ENCODE assay signal across 1 cellular context in the genomic region with DNA sequence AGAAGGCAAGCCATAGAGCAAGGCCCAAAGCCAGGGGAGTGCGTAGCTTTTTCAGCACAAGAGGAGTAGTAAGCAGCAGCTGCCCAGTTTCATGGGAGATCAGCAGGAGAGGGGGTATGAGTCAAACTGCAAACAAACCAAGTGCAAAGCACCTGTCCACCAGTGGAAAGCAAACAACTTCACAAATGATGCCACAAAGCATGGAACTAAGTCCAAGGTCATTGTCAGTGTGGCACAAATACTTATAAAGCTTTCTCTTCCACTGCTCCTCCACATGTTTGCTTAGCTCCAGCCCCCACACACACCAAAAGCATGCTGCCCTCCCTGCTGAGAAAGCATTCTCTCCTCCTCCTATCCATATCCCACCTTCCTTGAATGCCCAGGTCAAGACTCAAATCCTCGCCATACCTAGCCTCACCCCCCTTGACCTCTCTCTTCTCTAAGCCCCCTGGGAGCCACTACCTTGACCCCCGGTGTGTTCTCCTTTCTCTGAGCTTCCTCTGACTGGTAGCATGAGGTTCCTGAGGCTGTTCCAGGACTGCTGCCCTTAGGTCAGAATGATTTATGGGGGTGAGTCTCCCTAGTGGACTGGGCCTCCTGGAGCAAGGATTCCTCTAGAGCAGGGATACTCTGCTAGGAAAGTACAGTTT.
TF ChIP-seq lines count a peak whose summit lies in the region.

No MANE protein-coding gene starts in this region.

TF ChIP-seq in HepG2, 621 proteins besides CTCF, POLR2A, EP300 and RAD21 (continued from another document and continues in another):
- no peak for TF ChIP-seq ZSCAN22 (CRISPR knock-in tag; IDR thresholded peaks at IDR 0.05)
- no peak for TF ChIP-seq TCF12 (IDR thresholded peaks at IDR 0.05)
- peak; percentile 93 for TF ChIP-seq TCF12 (CRISPR knock-in tag; IDR thresholded peaks at IDR 0.05)
- no peak for TF ChIP-seq POLR2G (IDR thresholded peaks at IDR 0.05; ENCODE audit: low read depth, low read length)
- TF ChIP-seq ZNF773 (CRISPR knock-in tag; IDR thresholded peaks at IDR 0.05; ENCODE audit: borderline replicate concordance): no peak
- no peak for TF ChIP-seq FOXM1 (CRISPR knock-in tag; IDR thresholded peaks at IDR 0.05)
- TF ChIP-seq, protein P1, sequence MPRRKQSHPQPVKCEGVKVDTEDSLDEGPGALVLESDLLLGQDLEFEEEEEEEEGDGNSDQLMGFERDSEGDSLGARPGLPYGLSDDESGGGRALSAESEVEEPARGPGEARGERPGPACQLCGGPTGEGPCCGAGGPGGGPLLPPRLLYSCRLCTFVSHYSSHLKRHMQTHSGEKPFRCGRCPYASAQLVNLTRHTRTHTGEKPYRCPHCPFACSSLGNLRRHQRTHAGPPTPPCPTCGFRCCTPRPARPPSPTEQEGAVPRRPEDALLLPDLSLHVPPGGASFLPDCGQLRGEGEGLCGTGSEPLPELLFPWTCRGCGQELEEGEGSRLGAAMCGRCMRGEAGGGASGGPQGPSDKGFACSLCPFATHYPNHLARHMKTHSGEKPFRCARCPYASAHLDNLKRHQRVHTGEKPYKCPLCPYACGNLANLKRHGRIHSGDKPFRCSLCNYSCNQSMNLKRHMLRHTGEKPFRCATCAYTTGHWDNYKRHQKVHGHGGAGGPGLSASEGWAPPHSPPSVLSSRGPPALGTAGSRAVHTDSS (CRISPR knock-in tag; conservative IDR thresholded peaks at IDR 0.05): no peak
- TF ChIP-seq, protein P2, sequence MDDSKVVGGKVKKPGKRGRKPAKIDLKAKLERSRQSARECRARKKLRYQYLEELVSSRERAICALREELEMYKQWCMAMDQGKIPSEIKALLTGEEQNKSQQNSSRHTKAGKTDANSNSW (CRISPR knock-in tag; IDR thresholded peaks at IDR 0.05; ENCODE audit: borderline replicate concordance): no peak
- peak; percentile 98 for TF ChIP-seq TARDBP (CRISPR knock-in tag; IDR thresholded peaks at IDR 0.05)
- TF ChIP-seq, protein P3, sequence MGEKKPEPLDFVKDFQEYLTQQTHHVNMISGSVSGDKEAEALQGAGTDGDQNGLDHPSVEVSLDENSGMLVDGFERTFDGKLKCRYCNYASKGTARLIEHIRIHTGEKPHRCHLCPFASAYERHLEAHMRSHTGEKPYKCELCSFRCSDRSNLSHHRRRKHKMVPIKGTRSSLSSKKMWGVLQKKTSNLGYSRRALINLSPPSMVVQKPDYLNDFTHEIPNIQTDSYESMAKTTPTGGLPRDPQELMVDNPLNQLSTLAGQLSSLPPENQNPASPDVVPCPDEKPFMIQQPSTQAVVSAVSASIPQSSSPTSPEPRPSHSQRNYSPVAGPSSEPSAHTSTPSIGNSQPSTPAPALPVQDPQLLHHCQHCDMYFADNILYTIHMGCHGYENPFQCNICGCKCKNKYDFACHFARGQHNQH (CRISPR knock-in tag; IDR thresholded peaks at IDR 0.05): peak; percentile 98
- peak; percentile 35 for TF ChIP-seq ZNF629 (CRISPR knock-in tag; conservative IDR thresholded peaks at IDR 0.05)
- TF ChIP-seq, protein P4, sequence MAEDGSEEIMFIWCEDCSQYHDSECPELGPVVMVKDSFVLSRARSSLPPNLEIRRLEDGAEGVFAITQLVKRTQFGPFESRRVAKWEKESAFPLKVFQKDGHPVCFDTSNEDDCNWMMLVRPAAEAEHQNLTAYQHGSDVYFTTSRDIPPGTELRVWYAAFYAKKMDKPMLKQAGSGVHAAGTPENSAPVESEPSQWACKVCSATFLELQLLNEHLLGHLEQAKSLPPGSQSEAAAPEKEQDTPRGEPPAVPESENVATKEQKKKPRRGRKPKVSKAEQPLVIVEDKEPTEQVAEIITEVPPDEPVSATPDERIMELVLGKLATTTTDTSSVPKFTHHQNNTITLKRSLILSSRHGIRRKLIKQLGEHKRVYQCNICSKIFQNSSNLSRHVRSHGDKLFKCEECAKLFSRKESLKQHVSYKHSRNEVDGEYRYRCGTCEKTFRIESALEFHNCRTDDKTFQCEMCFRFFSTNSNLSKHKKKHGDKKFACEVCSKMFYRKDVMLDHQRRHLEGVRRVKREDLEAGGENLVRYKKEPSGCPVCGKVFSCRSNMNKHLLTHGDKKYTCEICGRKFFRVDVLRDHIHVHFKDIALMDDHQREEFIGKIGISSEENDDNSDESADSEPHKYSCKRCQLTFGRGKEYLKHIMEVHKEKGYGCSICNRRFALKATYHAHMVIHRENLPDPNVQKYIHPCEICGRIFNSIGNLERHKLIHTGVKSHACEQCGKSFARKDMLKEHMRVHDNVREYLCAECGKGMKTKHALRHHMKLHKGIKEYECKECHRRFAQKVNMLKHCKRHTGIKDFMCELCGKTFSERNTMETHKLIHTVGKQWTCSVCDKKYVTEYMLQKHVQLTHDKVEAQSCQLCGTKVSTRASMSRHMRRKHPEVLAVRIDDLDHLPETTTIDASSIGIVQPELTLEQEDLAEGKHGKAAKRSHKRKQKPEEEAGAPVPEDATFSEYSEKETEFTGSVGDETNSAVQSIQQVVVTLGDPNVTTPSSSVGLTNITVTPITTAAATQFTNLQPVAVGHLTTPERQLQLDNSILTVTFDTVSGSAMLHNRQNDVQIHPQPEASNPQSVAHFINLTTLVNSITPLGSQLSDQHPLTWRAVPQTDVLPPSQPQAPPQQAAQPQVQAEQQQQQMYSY (CRISPR knock-in tag; IDR thresholded peaks at IDR 0.05): no peak
- TF ChIP-seq KDM1A (CRISPR knock-in tag; IDR thresholded peaks at IDR 0.05): peak; percentile 80
- no peak for TF ChIP-seq ZNF761 (CRISPR knock-in tag; conservative IDR thresholded peaks at IDR 0.05)
- TF ChIP-seq ZNF12 (CRISPR knock-in tag; IDR thresholded peaks at IDR 0.05): no peak
- no peak for TF ChIP-seq ZNF75D (CRISPR knock-in tag; IDR thresholded peaks at IDR 0.05; ENCODE audit: borderline replicate concordance)
- no peak for TF ChIP-seq ZNF33B (CRISPR knock-in tag; IDR thresholded peaks at IDR 0.05)
- no peak for TF ChIP-seq RAD51 (IDR thresholded peaks at IDR 0.05; ENCODE audit: borderline replicate concordance)
- TF ChIP-seq, protein P5, sequence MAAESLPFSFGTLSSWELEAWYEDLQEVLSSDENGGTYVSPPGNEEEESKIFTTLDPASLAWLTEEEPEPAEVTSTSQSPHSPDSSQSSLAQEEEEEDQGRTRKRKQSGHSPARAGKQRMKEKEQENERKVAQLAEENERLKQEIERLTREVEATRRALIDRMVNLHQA (CRISPR knock-in tag; IDR thresholded peaks at IDR 0.05): no peak
- TF ChIP-seq LCORL (IDR thresholded peaks at IDR 0.05): no peak
- TF ChIP-seq LCORL (CRISPR knock-in tag; IDR thresholded peaks at IDR 0.05): peak; percentile 94
- TF ChIP-seq CCDC6 (CRISPR knock-in tag; IDR thresholded peaks at IDR 0.05): peak; percentile 81; the same call in 1 of the 2 replicates
- no peak; the same call in 1 of the 2 replicates for TF ChIP-seq NR1H2 (CRISPR knock-in tag; IDR thresholded peaks at IDR 0.05; ENCODE audit: borderline replicate concordance, low read depth)
- TF ChIP-seq U2AF1 (optimal IDR thresholded peaks at IDR 0.05; ENCODE audit: low read depth, low read length): no peak
- TF ChIP-seq, protein P6, sequence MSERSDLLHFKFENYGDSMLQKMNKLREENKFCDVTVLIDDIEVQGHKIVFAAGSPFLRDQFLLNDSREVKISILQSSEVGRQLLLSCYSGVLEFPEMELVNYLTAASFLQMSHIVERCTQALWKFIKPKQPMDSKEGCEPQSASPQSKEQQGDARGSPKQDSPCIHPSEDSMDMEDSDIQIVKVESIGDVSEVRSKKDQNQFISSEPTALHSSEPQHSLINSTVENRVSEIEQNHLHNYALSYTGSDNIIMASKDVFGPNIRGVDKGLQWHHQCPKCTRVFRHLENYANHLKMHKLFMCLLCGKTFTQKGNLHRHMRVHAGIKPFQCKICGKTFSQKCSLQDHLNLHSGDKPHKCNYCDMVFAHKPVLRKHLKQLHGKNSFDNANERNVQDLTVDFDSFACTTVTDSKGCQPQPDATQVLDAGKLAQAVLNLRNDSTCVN (CRISPR knock-in tag; IDR thresholded peaks at IDR 0.05; ENCODE audit: borderline replicate concordance): peak; percentile 55; the same call in 1 of the 2 replicates
- TF ChIP-seq, protein P7, sequence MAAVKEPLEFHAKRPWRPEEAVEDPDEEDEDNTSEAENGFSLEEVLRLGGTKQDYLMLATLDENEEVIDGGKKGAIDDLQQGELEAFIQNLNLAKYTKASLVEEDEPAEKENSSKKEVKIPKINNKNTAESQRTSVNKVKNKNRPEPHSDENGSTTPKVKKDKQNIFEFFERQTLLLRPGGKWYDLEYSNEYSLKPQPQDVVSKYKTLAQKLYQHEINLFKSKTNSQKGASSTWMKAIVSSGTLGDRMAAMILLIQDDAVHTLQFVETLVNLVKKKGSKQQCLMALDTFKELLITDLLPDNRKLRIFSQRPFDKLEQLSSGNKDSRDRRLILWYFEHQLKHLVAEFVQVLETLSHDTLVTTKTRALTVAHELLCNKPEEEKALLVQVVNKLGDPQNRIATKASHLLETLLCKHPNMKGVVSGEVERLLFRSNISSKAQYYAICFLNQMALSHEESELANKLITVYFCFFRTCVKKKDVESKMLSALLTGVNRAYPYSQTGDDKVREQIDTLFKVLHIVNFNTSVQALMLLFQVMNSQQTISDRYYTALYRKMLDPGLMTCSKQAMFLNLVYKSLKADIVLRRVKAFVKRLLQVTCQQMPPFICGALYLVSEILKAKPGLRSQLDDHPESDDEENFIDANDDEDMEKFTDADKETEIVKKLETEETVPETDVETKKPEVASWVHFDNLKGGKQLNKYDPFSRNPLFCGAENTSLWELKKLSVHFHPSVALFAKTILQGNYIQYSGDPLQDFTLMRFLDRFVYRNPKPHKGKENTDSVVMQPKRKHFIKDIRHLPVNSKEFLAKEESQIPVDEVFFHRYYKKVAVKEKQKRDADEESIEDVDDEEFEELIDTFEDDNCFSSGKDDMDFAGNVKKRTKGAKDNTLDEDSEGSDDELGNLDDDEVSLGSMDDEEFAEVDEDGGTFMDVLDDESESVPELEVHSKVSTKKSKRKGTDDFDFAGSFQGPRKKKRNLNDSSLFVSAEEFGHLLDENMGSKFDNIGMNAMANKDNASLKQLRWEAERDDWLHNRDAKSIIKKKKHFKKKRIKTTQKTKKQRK (IDR thresholded peaks at IDR 0.05; ENCODE audit: low read length): no peak
- peak; percentile 97 for TF ChIP-seq GATAD2A (CRISPR knock-in tag; IDR thresholded peaks at IDR 0.05)
- TF ChIP-seq, protein P8, sequence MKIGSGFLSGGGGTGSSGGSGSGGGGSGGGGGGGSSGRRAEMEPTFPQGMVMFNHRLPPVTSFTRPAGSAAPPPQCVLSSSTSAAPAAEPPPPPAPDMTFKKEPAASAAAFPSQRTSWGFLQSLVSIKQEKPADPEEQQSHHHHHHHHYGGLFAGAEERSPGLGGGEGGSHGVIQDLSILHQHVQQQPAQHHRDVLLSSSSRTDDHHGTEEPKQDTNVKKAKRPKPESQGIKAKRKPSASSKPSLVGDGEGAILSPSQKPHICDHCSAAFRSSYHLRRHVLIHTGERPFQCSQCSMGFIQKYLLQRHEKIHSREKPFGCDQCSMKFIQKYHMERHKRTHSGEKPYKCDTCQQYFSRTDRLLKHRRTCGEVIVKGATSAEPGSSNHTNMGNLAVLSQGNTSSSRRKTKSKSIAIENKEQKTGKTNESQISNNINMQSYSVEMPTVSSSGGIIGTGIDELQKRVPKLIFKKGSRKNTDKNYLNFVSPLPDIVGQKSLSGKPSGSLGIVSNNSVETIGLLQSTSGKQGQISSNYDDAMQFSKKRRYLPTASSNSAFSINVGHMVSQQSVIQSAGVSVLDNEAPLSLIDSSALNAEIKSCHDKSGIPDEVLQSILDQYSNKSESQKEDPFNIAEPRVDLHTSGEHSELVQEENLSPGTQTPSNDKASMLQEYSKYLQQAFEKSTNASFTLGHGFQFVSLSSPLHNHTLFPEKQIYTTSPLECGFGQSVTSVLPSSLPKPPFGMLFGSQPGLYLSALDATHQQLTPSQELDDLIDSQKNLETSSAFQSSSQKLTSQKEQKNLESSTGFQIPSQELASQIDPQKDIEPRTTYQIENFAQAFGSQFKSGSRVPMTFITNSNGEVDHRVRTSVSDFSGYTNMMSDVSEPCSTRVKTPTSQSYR (CRISPR knock-in tag; IDR thresholded peaks at IDR 0.05; ENCODE audit: borderline replicate concordance): peak; percentile 91
- TF ChIP-seq HMG20A (CRISPR knock-in tag; IDR thresholded peaks at IDR 0.05; ENCODE audit: borderline replicate concordance): peak; percentile 98
- TF ChIP-seq, protein P9, sequence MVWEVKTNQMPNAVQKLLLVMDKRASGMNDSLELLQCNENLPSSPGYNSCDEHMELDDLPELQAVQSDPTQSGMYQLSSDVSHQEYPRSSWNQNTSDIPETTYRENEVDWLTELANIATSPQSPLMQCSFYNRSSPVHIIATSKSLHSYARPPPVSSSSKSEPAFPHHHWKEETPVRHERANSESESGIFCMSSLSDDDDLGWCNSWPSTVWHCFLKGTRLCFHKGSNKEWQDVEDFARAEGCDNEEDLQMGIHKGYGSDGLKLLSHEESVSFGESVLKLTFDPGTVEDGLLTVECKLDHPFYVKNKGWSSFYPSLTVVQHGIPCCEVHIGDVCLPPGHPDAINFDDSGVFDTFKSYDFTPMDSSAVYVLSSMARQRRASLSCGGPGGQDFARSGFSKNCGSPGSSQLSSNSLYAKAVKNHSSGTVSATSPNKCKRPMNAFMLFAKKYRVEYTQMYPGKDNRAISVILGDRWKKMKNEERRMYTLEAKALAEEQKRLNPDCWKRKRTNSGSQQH (CRISPR knock-in tag; IDR thresholded peaks at IDR 0.05; ENCODE audit: low read depth): peak; percentile 42; the same call in 1 of the 2 replicates
- TF ChIP-seq, protein P10, sequence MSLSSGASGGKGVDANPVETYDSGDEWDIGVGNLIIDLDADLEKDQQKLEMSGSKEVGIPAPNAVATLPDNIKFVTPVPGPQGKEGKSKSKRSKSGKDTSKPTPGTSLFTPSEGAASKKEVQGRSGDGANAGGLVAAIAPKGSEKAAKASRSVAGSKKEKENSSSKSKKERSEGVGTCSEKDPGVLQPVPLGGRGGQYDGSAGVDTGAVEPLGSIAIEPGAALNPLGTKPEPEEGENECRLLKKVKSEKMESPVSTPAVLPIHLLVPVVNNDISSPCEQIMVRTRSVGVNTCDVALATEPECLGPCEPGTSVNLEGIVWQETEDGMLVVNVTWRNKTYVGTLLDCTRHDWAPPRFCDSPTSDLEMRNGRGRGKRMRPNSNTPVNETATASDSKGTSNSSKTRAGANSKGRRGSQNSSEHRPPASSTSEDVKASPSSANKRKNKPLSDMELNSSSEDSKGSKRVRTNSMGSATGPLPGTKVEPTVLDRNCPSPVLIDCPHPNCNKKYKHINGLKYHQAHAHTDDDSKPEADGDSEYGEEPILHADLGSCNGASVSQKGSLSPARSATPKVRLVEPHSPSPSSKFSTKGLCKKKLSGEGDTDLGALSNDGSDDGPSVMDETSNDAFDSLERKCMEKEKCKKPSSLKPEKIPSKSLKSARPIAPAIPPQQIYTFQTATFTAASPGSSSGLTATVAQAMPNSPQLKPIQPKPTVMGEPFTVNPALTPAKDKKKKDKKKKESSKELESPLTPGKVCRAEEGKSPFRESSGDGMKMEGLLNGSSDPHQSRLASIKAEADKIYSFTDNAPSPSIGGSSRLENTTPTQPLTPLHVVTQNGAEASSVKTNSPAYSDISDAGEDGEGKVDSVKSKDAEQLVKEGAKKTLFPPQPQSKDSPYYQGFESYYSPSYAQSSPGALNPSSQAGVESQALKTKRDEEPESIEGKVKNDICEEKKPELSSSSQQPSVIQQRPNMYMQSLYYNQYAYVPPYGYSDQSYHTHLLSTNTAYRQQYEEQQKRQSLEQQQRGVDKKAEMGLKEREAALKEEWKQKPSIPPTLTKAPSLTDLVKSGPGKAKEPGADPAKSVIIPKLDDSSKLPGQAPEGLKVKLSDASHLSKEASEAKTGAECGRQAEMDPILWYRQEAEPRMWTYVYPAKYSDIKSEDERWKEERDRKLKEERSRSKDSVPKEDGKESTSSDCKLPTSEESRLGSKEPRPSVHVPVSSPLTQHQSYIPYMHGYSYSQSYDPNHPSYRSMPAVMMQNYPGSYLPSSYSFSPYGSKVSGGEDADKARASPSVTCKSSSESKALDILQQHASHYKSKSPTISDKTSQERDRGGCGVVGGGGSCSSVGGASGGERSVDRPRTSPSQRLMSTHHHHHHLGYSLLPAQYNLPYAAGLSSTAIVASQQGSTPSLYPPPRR (CRISPR knock-in tag; IDR thresholded peaks at IDR 0.05; ENCODE audit: borderline replicate concordance): peak; percentile 98
